ENCODE assay signal across 18 cellular contexts in genomic region chr22:19764636-19765476, GRCh38. TPM values are rescaled to one million over a fixed set of nuclear protein-coding genes. Genes with fewer than 3 reads are reported as not detected.
A peak's percentile ranks its signal among the peaks of the same experiment; 100 is the strongest.
DNase-seq lines count a peak whose midpoint lies in the region; ATAC-seq, FAIRE-seq and TF ChIP-seq lines count a peak whose summit lies in the region.
"Had no signal": no experiment of that assay in that cellular context is flagged by ENCODE, and none has a peak within 500 bp of the region (broad histone marks: within the 10 kb centered on the region; RNA-seq: fewer than 3 reads in every experiment).

No MANE protein-coding gene starts in this region.

- no peaks in the 10 kb centered on the region for H3K36me3 Mint-ChIP-seq in CD4-positive, alpha-beta T cell (ENCODE audit: low read depth)
- H3K36me3 Mint-ChIP-seq in naive thymus-derived CD8-positive, alpha-beta T cell, result peaks cover 2 to 10% (median 6%) of the 10 kb centered on the region in 3 donors
- no peaks in the 10 kb centered on the region for H3K36me3 Mint-ChIP-seq in Caco-2 (ENCODE audit: insufficient read depth, unreplicated experiment)

- TF ChIP-seq RAD21 in HCT116 (IDR thresholded peaks at IDR 0.05; ENCODE audit: low read depth) (no peak), K562 (CRISPR knock-in tag; conservative IDR thresholded peaks at IDR 0.05 in 1 of 2, IDR thresholded peaks at IDR 0.05 in 1 of 2) (no peak)

- peaks cover 6% of the 10 kb centered on the region for H3K9me1 ChIP-seq in K562 (ENCODE audit: control insufficient read depth, insufficient read depth, low read length)

- H3K4me2 ChIP-seq in HCT116 (ENCODE audit: low read length) (peak overlapping the region; percentile 93), K562 (ENCODE audit: insufficient read depth, low read length) (no peak overlapping the region)
- H3K4me2 ChIP-seq: KMS-11, SK-N-SH had no signal

- TF ChIP-seq POLR2A in HCT116 (IDR thresholded peaks at IDR 0.05; ENCODE audit: borderline replicate concordance, extremely low read depth, insufficient read depth, insufficient read length) (no peak), K562 (conservative IDR thresholded peaks at IDR 0.05) (no peak)

- RAD21 ChIA-PET in HCT116 (lab: Charles Lee; ENCODE audit: low non-redundant PET in 1 of 2, low total read pairs in 2 of 2, uncharacterized antibody in 2 of 2, unreplicated experiment in 2 of 2), result no interaction called here

- POLR2A ChIA-PET in CD4-positive, alpha-beta T cell (lab: Charles Lee), result interaction anchor here (0.7 to 1.0 kb wide), 2 partner anchors 9 to 12 kb away, joined by 3 read pairs; no protein-coding TSS in a partner anchor
- POLR2A ChIA-PET in HCT116 (lab: Charles Lee), result interaction anchor here (1.6 kb wide), 1 partner anchor 8 kb away, joined by 4 read pairs; no protein-coding TSS in a partner anchor
- POLR2A ChIA-PET in K562 (lab: Yijun Ruan, JAX), result interaction anchor here (0.7 to 6.7 kb wide), 14 partner anchors 8 to 552 kb away, joined by 3 to 78 read pairs (median 4); no protein-coding TSS in a partner anchor
- POLR2A ChIA-PET in naive thymus-derived CD8-positive, alpha-beta T cell (lab: Charles Lee), result no interaction called here
- POLR2A ChIA-PET in Caco-2 (lab: Charles Lee), result no interaction called here

- CTCF ChIA-PET in CD4-positive, alpha-beta T cell (lab: Charles Lee), result no interaction called here
- CTCF ChIA-PET in HCT116 (lab: Charles Lee), result interaction anchor here (1.6 to 2.2 kb wide), 2 partner anchors 8 to 34 kb away, joined by 7 to 10 read pairs; no protein-coding TSS in a partner anchor
- CTCF ChIA-PET in K562 (lab: Yijun Ruan, JAX; ENCODE audit: low intra/inter-chr PET ratio), result no interaction called here
- CTCF ChIA-PET in Caco-2 (lab: Charles Lee), result interaction anchor here (1.8 kb wide), 1 partner anchor 34 kb away, joined by 5 read pairs; no protein-coding TSS in a partner anchor

- peaks cover 12 to 23% of the 10 kb centered on the region in 2 experiments for H3K4me1 ChIP-seq in HCT116 (ENCODE audit: control insufficient read depth in 1 of 2, insufficient read depth in 2 of 2, low read length in 2 of 2)
- H3K4me1 ChIP-seq in K562 (replicated peaks in 1 of 2; ENCODE audit: control insufficient read depth in 2 of 2, insufficient read depth in 2 of 2, low read length in 2 of 2), result peaks cover 10 to 91% of the 10 kb centered on the region in 2 experiments; a peak in 3 of 5 replicates
- peaks cover 12% of the 10 kb centered on the region for H3K4me1 ChIP-seq in Caco-2

- H3K9me3 Mint-ChIP-seq in CD4-positive, alpha-beta T cell, result no peaks in the 10 kb centered on the region
- peaks cover 0 to 1% (median 0%) of the 10 kb centered on the region in 9 donors for H3K9me3 Mint-ChIP-seq in naive thymus-derived CD8-positive, alpha-beta T cell
- no peaks in the 10 kb centered on the region for H3K9me3 Mint-ChIP-seq in Caco-2 (ENCODE audit: unreplicated experiment)
- H3K9me3 Mint-ChIP-seq: activated naive CD4-positive, alpha-beta T cell treated with anti-CD3 and anti-CD28 coated beads for 36 hours; stimulated activated naive B cell treated with anti-CD40 and anti-IgM and Interleukin-4, amounts not matched to agents 10 μg/mL and 1 μg/mL and 100 μg/mL, for 72 hours had no signal

- H3K9ac ChIP-seq in HCT116 (ENCODE audit: low read length) (peak overlapping the region; percentile 88), K562 (ENCODE audit: insufficient read depth in 1 of 2, low read depth in 2 of 2, low read length in 2 of 2) (peak overlapping the region in 1 of 2 experiments; percentile 35; a peak in 2 of 4 replicates)
- H3K9ac ChIP-seq: KMS-11, SK-N-SH had no signal

- in situ Hi-C loops in K562 (cut with MboI), result no loop called here

- intact Hi-C loops in CD4-positive, alpha-beta T cell (cut with DNase I, micrococcal nuclease), result no loop called here
- intact Hi-C loops in HCT116 (cut with micrococcal nuclease), result loop anchor here (5.0 kb wide), 1 partner anchor 92 kb away; no protein-coding TSS in a partner anchor
- intact Hi-C loops in K562 (cut with micrococcal nuclease), result no loop called here
- intact Hi-C loops in Caco-2 (cut with micrococcal nuclease; ENCODE audit: unreplicated experiment), result no loop called here

- BruUV-seq in HCT116 (replicated peaks; lab: Mats Ljungman, UMichigan) (no TSS peak), K562 (replicated peaks; lab: Mats Ljungman, UMichigan) (no TSS peak), Caco-2 (replicated peaks; lab: Mats Ljungman, UMichigan) (no TSS peak)

- TF ChIP-seq EP300 in K562 (IDR thresholded peaks at IDR 0.05; ENCODE audit: low read length), result no peak

- H3K27ac Mint-ChIP-seq in CD4-positive, alpha-beta T cell, result no peak overlapping the region
- no peak overlapping the region for H3K27ac Mint-ChIP-seq in naive thymus-derived CD8-positive, alpha-beta T cell
- no peak overlapping the region for H3K27ac Mint-ChIP-seq in Caco-2 (ENCODE audit: unreplicated experiment)
- H3K27ac Mint-ChIP-seq: activated naive CD4-positive, alpha-beta T cell treated with anti-CD3 and anti-CD28 coated beads for 36 hours had no signal

- H3K27me3 Mint-ChIP-seq in CD4-positive, alpha-beta T cell, result peaks cover 73% of the 10 kb centered on the region
- H3K27me3 Mint-ChIP-seq in naive thymus-derived CD8-positive, alpha-beta T cell, result peaks cover 33 to 77% (median 43%) of the 10 kb centered on the region in 5 donors
- H3K27me3 Mint-ChIP-seq in Caco-2 (ENCODE audit: insufficient read depth, unreplicated experiment), result peaks cover 5% of the 10 kb centered on the region

- no peaks in the 10 kb centered on the region for H3K9me2 ChIP-seq in HCT116 (ENCODE audit: insufficient read depth)
- H3K9me2 ChIP-seq: SK-N-SH had no signal

- H3K4me3 ChIP-seq in HCT116 (replicated peaks in 1 of 2; ENCODE audit: low read depth in 1 of 2, low read length in 2 of 2) (peak overlapping the region; percentile 72 to 87), K562 (no peak overlapping the region), Caco-2 (ENCODE audit: low read depth, low read length) (no peak overlapping the region)
- H3K4me3 ChIP-seq: GM12878 had no signal

- H4K20me1 ChIP-seq in HCT116 (ENCODE audit: insufficient read depth), result no peaks in the 10 kb centered on the region
- 0 out of 2 replicates have a peak, but pooled peaks cover 1% of the 10 kb centered on the region for H4K20me1 ChIP-seq in K562 (replicated peaks; ENCODE audit: control insufficient read depth, insufficient read depth, low read length)

- peaks cover 30% of the 10 kb centered on the region for H3K79me2 ChIP-seq in HCT116 (ENCODE audit: insufficient read depth, low read length)
- peaks cover 25% of the 10 kb centered on the region for H3K79me2 ChIP-seq in K562 (ENCODE audit: control insufficient read depth, insufficient read depth, low read length)

- H3K27ac ChIP-seq in CD4-positive, alpha-beta T cell (ENCODE audit: low read depth, low read length), result no peak overlapping the region
- peak overlapping the region; percentile 94 for H3K27ac ChIP-seq in HCT116 (ENCODE audit: low read depth, low read length)
- H3K27ac ChIP-seq in K562 (ENCODE audit: extremely low read depth, low read depth, low read length), result peak overlapping the region; percentile 2; the same call in 1 of the 3 replicates
- H3K27ac ChIP-seq: KMS-11 had no signal

- ATAC-seq in CD4-positive, alpha-beta T cell (ENCODE audit: poor library complexity), result no peak
- no peak for ATAC-seq in HCT116
- no peak for ATAC-seq in K562
- ATAC-seq in naive thymus-derived CD8-positive, alpha-beta T cell, result no peak
- ATAC-seq: GM12878 had no signal

- no peak for TF ChIP-seq CTCF in CD4-positive, alpha-beta T cell (IDR thresholded peaks at IDR 0.05)
- TF ChIP-seq CTCF in HCT116 (IDR thresholded peaks at IDR 0.05 in 2 of 3, conservative IDR thresholded peaks at IDR 0.05 in 1 of 3; ENCODE audit: borderline replicate concordance in 1 of 3, insufficient read depth in 1 of 3, low read depth in 2 of 3, low read length in 2 of 3) (no peak), K562 (IDR thresholded peaks at IDR 0.05 in 2 of 3, conservative IDR thresholded peaks at IDR 0.05 in 1 of 3; ENCODE audit: insufficient read depth in 2 of 3, low read depth in 1 of 3, low read length in 3 of 3) (no peak), Caco-2 (IDR thresholded peaks at IDR 0.05; ENCODE audit: insufficient read depth in 1 of 2, low read depth in 1 of 2, low read length in 1 of 2, severe bottlenecking in 1 of 2, unreplicated experiment in 1 of 2) (no peak)

- no peaks in the 10 kb centered on the region for H3K9me3 ChIP-seq in CD4-positive, alpha-beta T cell (ENCODE audit: control insufficient read depth, low read length)
- H3K9me3 ChIP-seq in HCT116 (ENCODE audit: control insufficient read depth in 1 of 2, insufficient read depth in 1 of 2, low read depth in 1 of 2, low read length in 2 of 2) (no peaks in the 10 kb centered on the region), K562 (replicated peaks; ENCODE audit: control insufficient read depth, insufficient read depth, low read depth, low read length) (no peaks in the 10 kb centered on the region), Caco-2 (no peaks in the 10 kb centered on the region)
- H3K9me3 ChIP-seq: SK-N-SH had no signal

- H3K4me1 Mint-ChIP-seq in CD4-positive, alpha-beta T cell (ENCODE audit: low read depth), result peaks cover 23% of the 10 kb centered on the region
- H3K4me1 Mint-ChIP-seq in naive thymus-derived CD8-positive, alpha-beta T cell, result peaks cover 9 to 28% (median 23%) of the 10 kb centered on the region in 4 donors
- peaks cover 7% of the 10 kb centered on the region for H3K4me1 Mint-ChIP-seq in Caco-2 (ENCODE audit: low read depth, unreplicated experiment)

- H2AFZ ChIP-seq in HCT116 (ENCODE audit: low read depth, low read length, poor library complexity, severe bottlenecking) (no peak overlapping the region), K562 (ENCODE audit: low read depth, low read length) (0 out of 2 replicates have a peak overlapping the region, but pooled peaks have one; percentile 5)

- no peaks in the 10 kb centered on the region for H3K36me3 ChIP-seq in HCT116 (ENCODE audit: control insufficient read depth in 1 of 2, insufficient read depth in 2 of 2, low read length in 2 of 2)
- peaks cover 8% of the 10 kb centered on the region; the same call in 1 of the 3 replicates for H3K36me3 ChIP-seq in K562 (ENCODE audit: control insufficient read depth, insufficient read depth, low read length)
- no peaks in the 10 kb centered on the region for H3K36me3 ChIP-seq in Caco-2 (ENCODE audit: control insufficient read depth, insufficient read depth, low read length)

- FAIRE-seq in K562 (lab: Jason Lieb, UNC), result peak; percentile 19
- FAIRE-seq: GM12878 had no signal

- peak overlapping the region; percentile 66 for H3K4me3 Mint-ChIP-seq in CD4-positive, alpha-beta T cell
- peak overlapping the region in 9 of 10 donors; percentile 30 to 79 (median 65) for H3K4me3 Mint-ChIP-seq in naive thymus-derived CD8-positive, alpha-beta T cell
- no peak overlapping the region for H3K4me3 Mint-ChIP-seq in Caco-2 (ENCODE audit: unreplicated experiment)

- DNase-seq in CD4-positive, alpha-beta T cell, result no peak
- no peak for DNase-seq in HCT116 (ENCODE audit: low read depth, low spot score)
- no peak for DNase-seq in K562 (ENCODE audit: extremely low read depth in 1 of 4, low spot score in 3 of 4)
- DNase-seq in naive thymus-derived CD8-positive, alpha-beta T cell, result no peak
- DNase-seq in NCI-H510A treated with DMSO at 0.1 percent for 48 hours (lab: John Stamatoyannopoulos, UW), result no peak
- no peak for DNase-seq in Caco-2
- DNase-seq in SW 1271 (lab: John Stamatoyannopoulos, UW), result no peak
- DNase-seq: activated naive CD4-positive, alpha-beta T cell treated with anti-CD3 and anti-CD28 coated beads for 36 hours; C1 segment of cervical spinal cord; effector CD4-positive, alpha-beta T cell; EL; NCI-H1417; SK-N-SH; stimulated activated naive B cell treated with anti-CD40 and anti-IgM and Interleukin-4, amounts not matched to agents 10 μg/mL and 1 μg/mL and 100 μg/mL, for 72 hours had no signal

- peaks cover 79% of the 10 kb centered on the region for H3K27me3 ChIP-seq in CD4-positive, alpha-beta T cell (ENCODE audit: control insufficient read depth, insufficient read depth, low read length)
- H3K27me3 ChIP-seq in HCT116 (ENCODE audit: insufficient read depth, low read length) (no peaks in the 10 kb centered on the region), K562 (ENCODE audit: control insufficient read depth in 2 of 2, insufficient read depth in 2 of 2, low read length in 2 of 2) (peaks cover 0 to 5% of the 10 kb centered on the region in 2 experiments; a peak in 1 of 5 replicates), Caco-2 (replicated peaks; ENCODE audit: control insufficient read depth, insufficient read depth, low read length) (no peaks in the 10 kb centered on the region)

- WGBS in K562 (ENCODE audit: insufficient coverage, low coverage, missing lambda C conversion rate), result 60% methylated on average over 25 of the region's 25 CpGs

RNA-seq across cellular contexts. Expression of gene TBX1, which starts 4.3 kb away (rescaled TPM):
- total RNA-seq in CD4-positive, alpha-beta T cell, result not detected
- total RNA-seq in HCT116 (2021; ENCODE audit: unreplicated experiment) (3.9 TPM), K562 (2014; rRNA removed) (8.9 and 14.0 TPM in 2 replicates), K562 (2014; rRNA removed; fragmentation: Illumina TruSeq; extraction: Trizol) (2.1 and 2.6 TPM in 2 replicates), K562 (2015; rRNA removed; fragmentation: Illumina TruSeq; extraction: Trizol) (3.5 and 3.9 TPM in 2 replicates), K562 (2021) (34.2 and 35.0 TPM in 2 replicates), Caco-2 (2022) (4.2 and 5.3 TPM in 2 replicates)
- 0.68 and 0.69 TPM in 2 replicates for polyA plus RNA-seq in HCT116 (2012)
- 31.9 and 90.7 TPM in 2 replicates for total RNA-seq in K562 (2011; cell fraction: chromatin; rRNA removed; ENCODE audit: low replicate concordance)
- 41.9 and 52.4 TPM in 2 replicates for total RNA-seq in K562 (2011; cell fraction: nucleolus; rRNA removed)
- 40.6 and 47.0 TPM in 2 replicates for total RNA-seq in K562 (2011; cell fraction: nucleoplasm; rRNA removed)
- polyA plus RNA-seq in K562 (2011; rRNA removed) (2.5 and 9.5 TPM in 2 replicates), K562 (2014; fragmentation: Illumina TruSeq; extraction: Trizol) (8.0 and 12.8 TPM in 2 replicates), K562 (2014; fragmentation: Nextera tagmentation; extraction: Ambion mirVana) (under 1 TPM; 0.07 to 0.11 TPM), K562 (2014; rRNA removed) (14.7 and 17.1 TPM in 2 replicates)
- polyA plus RNA-seq in K562 (2011; cell fraction: cytosol; rRNA removed), result 5.8 and 7.7 TPM in 2 replicates
- polyA plus RNA-seq in K562 (2011; cell fraction: nucleus; rRNA removed), result 55.1 and 87.1 TPM in 2 replicates
- polyA plus RNA-seq in K562 (2012), result 12.4 and 14.0 TPM in 2 replicates
- 2.2 and 5.5 TPM in 2 replicates for polyA minus RNA-seq in K562 (2011; rRNA and poly(A)+ RNA removed)
- 5.4 and 22.9 TPM in 2 replicates for polyA minus RNA-seq in K562 (2011; cell fraction: cytosol; rRNA and poly(A)+ RNA removed)
- polyA minus RNA-seq in K562 (2011; cell fraction: nucleus; rRNA and poly(A)+ RNA removed), result 20.1 and 45.7 TPM in 2 replicates
- not detected for total RNA-seq in naive thymus-derived CD8-positive, alpha-beta T cell
- not detected for polyA plus RNA-seq in naive thymus-derived CD8-positive, alpha-beta T cell
- total RNA-seq: activated naive CD4-positive, alpha-beta T cell treated with anti-CD3 and anti-CD28 coated beads for 36 hours; GM12878; osteoblast had no signal
- polyA plus RNA-seq: GM12878, SK-N-SH had no signal

RNA-seq across cellular contexts. Expression of gene GP1BB, which starts 41.5 kb away (rescaled TPM):
- under 1 TPM in 1 of 2 experiments, not detected in 1; 0.22 TPM for total RNA-seq in CD4-positive, alpha-beta T cell
- 4.8 TPM for total RNA-seq in HCT116 (2021; ENCODE audit: unreplicated experiment)
- 2.5 and 2.7 TPM in 2 replicates for polyA plus RNA-seq in HCT116 (2012)
- 12.5 and 89.3 TPM in 2 replicates for total RNA-seq in K562 (2011; cell fraction: chromatin; rRNA removed; ENCODE audit: low replicate concordance)
- 145 and 149 TPM in 2 replicates for total RNA-seq in K562 (2011; cell fraction: nucleolus; rRNA removed)
- 44.7 and 52.3 TPM in 2 replicates for total RNA-seq in K562 (2011; cell fraction: nucleoplasm; rRNA removed)
- total RNA-seq in K562 (2014; rRNA removed), result 85.2 and 90.0 TPM in 2 replicates
- 2.1 and 2.8 TPM in 2 replicates for total RNA-seq in K562 (2014; rRNA removed; fragmentation: Illumina TruSeq; extraction: Trizol)
- 1.6 and 5.2 TPM in 2 replicates for total RNA-seq in K562 (2015; rRNA removed; fragmentation: Illumina TruSeq; extraction: Trizol)
- total RNA-seq in K562 (2021), result 139 and 162 TPM in 2 replicates
- polyA plus RNA-seq in K562 (2011; rRNA removed), result 9.2 and 33.6 TPM in 2 replicates
- polyA plus RNA-seq in K562 (2011; cell fraction: cytosol; rRNA removed), result 60.0 and 286 TPM in 2 replicates
- 103 and 165 TPM in 2 replicates for polyA plus RNA-seq in K562 (2011; cell fraction: nucleus; rRNA removed)
- 49.9 and 97.0 TPM in 2 replicates for polyA plus RNA-seq in K562 (2012)
- 1.6 and 15.2 TPM in 2 replicates for polyA plus RNA-seq in K562 (2014; fragmentation: Illumina TruSeq; extraction: Trizol)
- polyA plus RNA-seq in K562 (2014; fragmentation: Nextera tagmentation; extraction: Ambion mirVana), result 1 to 10 TPM in 1 of 2 experiments, under 1 TPM in 1; 0.69 to 1.1 TPM
- polyA plus RNA-seq in K562 (2014; rRNA removed), result 110 and 150 TPM in 2 replicates
- 2.4 and 2.8 TPM in 2 replicates for polyA minus RNA-seq in K562 (2011; rRNA and poly(A)+ RNA removed)
- polyA minus RNA-seq in K562 (2011; cell fraction: cytosol; rRNA and poly(A)+ RNA removed), result 43.2 and 113 TPM in 2 replicates
- polyA minus RNA-seq in K562 (2011; cell fraction: nucleus; rRNA and poly(A)+ RNA removed), result 19.4 and 37.3 TPM in 2 replicates
- total RNA-seq in naive thymus-derived CD8-positive, alpha-beta T cell, result under 1 TPM in 1 of 2 experiments, not detected in 1; 0.34 TPM
- polyA plus RNA-seq in naive thymus-derived CD8-positive, alpha-beta T cell, result not detected
- 0.39 and 1.0 TPM in 2 replicates for total RNA-seq in Caco-2 (2022)
- total RNA-seq: activated CD8-positive, alpha-beta memory T cell treated with anti-CD3 and anti-CD28 coated beads, Interleukin-2, amount 10 ng/mL, durations not matched to agents 7 days and 5 days; activated naive CD4-positive, alpha-beta T cell treated with anti-CD3 and anti-CD28 coated beads for 36 hours had no signal

RNA-seq across cellular contexts. Expression of gene SEPTIN5, which starts 50.6 kb away (rescaled TPM):
- total RNA-seq in CD4-positive, alpha-beta T cell, result under 1 TPM; 0.71 to 0.75 TPM
- total RNA-seq in HCT116 (2021; ENCODE audit: unreplicated experiment), result 9.0 TPM
- 11.2 and 12.8 TPM in 2 replicates for polyA plus RNA-seq in HCT116 (2012)
- 625 and 1,610 TPM in 2 replicates for total RNA-seq in K562 (2011; cell fraction: chromatin; rRNA removed; ENCODE audit: low replicate concordance)
- total RNA-seq in K562 (2011; cell fraction: nucleolus; rRNA removed), result 538 and 650 TPM in 2 replicates
- total RNA-seq in K562 (2011; cell fraction: nucleoplasm; rRNA removed), result 407 and 495 TPM in 2 replicates
- 116 and 125 TPM in 2 replicates for total RNA-seq in K562 (2014; rRNA removed)
- total RNA-seq in K562 (2014; rRNA removed; fragmentation: Illumina TruSeq; extraction: Trizol), result 92.5 and 94.6 TPM in 2 replicates
- total RNA-seq in K562 (2015; rRNA removed; fragmentation: Illumina TruSeq; extraction: Trizol), result 28.1 and 34.9 TPM in 2 replicates
- total RNA-seq in K562 (2021), result 177 and 195 TPM in 2 replicates
- 119 and 238 TPM in 2 replicates for polyA plus RNA-seq in K562 (2011; rRNA removed)
- 143 and 156 TPM in 2 replicates for polyA plus RNA-seq in K562 (2011; cell fraction: cytosol; rRNA removed)
- polyA plus RNA-seq in K562 (2011; cell fraction: nucleus; rRNA removed), result 671 and 957 TPM in 2 replicates
- polyA plus RNA-seq in K562 (2012), result 122 and 123 TPM in 2 replicates
- polyA plus RNA-seq in K562 (2014; fragmentation: Illumina TruSeq; extraction: Trizol), result 135 and 164 TPM in 2 replicates
- 1 to 10 TPM in 1 of 2 experiments, under 1 TPM in 1; 0.03 to 1.9 TPM for polyA plus RNA-seq in K562 (2014; fragmentation: Nextera tagmentation; extraction: Ambion mirVana)
- 129 and 135 TPM in 2 replicates for polyA plus RNA-seq in K562 (2014; rRNA removed)
- polyA minus RNA-seq in K562 (2011; rRNA and poly(A)+ RNA removed), result 306 and 458 TPM in 2 replicates
- polyA minus RNA-seq in K562 (2011; cell fraction: cytosol; rRNA and poly(A)+ RNA removed), result 83.2 and 205 TPM in 2 replicates
- 284 and 666 TPM in 2 replicates for polyA minus RNA-seq in K562 (2011; cell fraction: nucleus; rRNA and poly(A)+ RNA removed)
- total RNA-seq in naive thymus-derived CD8-positive, alpha-beta T cell, result 1 to 10 TPM in 1 of 2 experiments, under 1 TPM in 1; 0.55 to 1.5 TPM
- under 1 TPM in 1 of 3 donors, not detected in 2; 0.32 TPM for polyA plus RNA-seq in naive thymus-derived CD8-positive, alpha-beta T cell
- total RNA-seq in Caco-2 (2022), result 1.00 and 1.3 TPM in 2 replicates

Comparison
In these comparisons a context has a peak if more than half of its experiments do, and no peak if none do; other contexts are left out.
1. H3K4me3 ChIP-seq: peak in HCT116 (2 of 2); none in K562 (single experiment) and Caco-2 (single experiment).
2. CTCF ChIA-PET loops: an anchor here in HCT116 (1.6 to 2.2 kb wide) and Caco-2 (1.8 kb wide); none called in CD4-positive, alpha-beta T cell and K562.
3. POLR2A ChIA-PET loops: an anchor here in CD4-positive, alpha-beta T cell (0.7 to 1.0 kb wide), HCT116 (1.6 kb wide) and K562 (0.7 to 6.7 kb wide); none called in naive thymus-derived CD8-positive, alpha-beta T cell and Caco-2.